30 cellular contexts compared by ENCODE assay signal in genomic region chr13:76552807-76553206, GRCh38.
"Had no signal": no experiment of that assay in that cellular context is flagged by ENCODE, and none has a peak within 500 bp of the region (broad histone marks: within the 10 kb centered on the region; RNA-seq: fewer than 3 reads in every experiment).

No MANE protein-coding gene starts in this region.

- H3K36me3 ChIP-seq: adrenal gland, breast epithelium, MG63, SJCRH30 had no signal

- H3K9me3 Mint-ChIP-seq: activated CD4-positive, alpha-beta T cell treated with anti-CD3 and anti-CD28 coated beads, Interleukin-2, amount 10 ng/mL, durations not matched to agents 7 days and 5 days; activated naive CD4-positive, alpha-beta T cell treated with anti-CD3 and anti-CD28 coated beads for 36 hours; activated T-cell treated with anti-CD3 and anti-CD28 coated beads, Interleukin-2, amount 50 U/mL, for 4 hours; activated T-helper 1 cell treated with anti-CD3 and anti-CD28 coated beads, Interleukin-12 subunit alpha, Interleukin-12 subunit beta, Interleukin-2, Interleukin-4 antibody, amounts not matched to agents 30 ng/mL and 10 ng/mL and 1 ng/mL, durations not matched to agents 14 hours and 24 hours and 36 hours had no signal

- H3K4me1 Mint-ChIP-seq: activated CD4-positive, alpha-beta T cell treated with anti-CD3 and anti-CD28 coated beads, Interleukin-2, amount 10 ng/mL, durations not matched to agents 7 days and 5 days had no signal

- H3K36me3 Mint-ChIP-seq: activated naive CD4-positive, alpha-beta T cell treated with anti-CD3 and anti-CD28 coated beads, Interleukin-2, amount 50 U/mL, for 72 hours had no signal

- FAIRE-seq: astrocyte, TTC549 had no signal

- H3K27ac ChIP-seq: adrenal gland, body of pancreas, breast epithelium, SJCRH30, SK-N-MC had no signal

- H3K4me3 ChIP-seq: adrenal gland, body of pancreas, breast epithelium, MG63, SJCRH30, SK-N-MC had no signal

- H3K4me3 Mint-ChIP-seq: activated CD4-positive, alpha-beta T cell treated with anti-CD3 and anti-CD28 coated beads, Interleukin-2, amount 10 ng/mL, durations not matched to agents 7 days and 5 days; activated CD8-positive, alpha-beta T cell treated with anti-CD3 and anti-CD28 coated beads, Interleukin-2, amount 10 ng/mL, durations not matched to agents 7 days and 5 days; activated naive CD4-positive, alpha-beta T cell treated with anti-CD3 and anti-CD28 coated beads for 36 hours; activated T-cell treated with anti-CD3 and anti-CD28 coated beads, Interleukin-2, amount 50 U/mL, for 4 hours; activated T-helper 1 cell treated with anti-CD3 and anti-CD28 coated beads, Interleukin-12 subunit alpha, Interleukin-12 subunit beta, Interleukin-2, Interleukin-4 antibody, amounts not matched to agents 30 ng/mL and 10 ng/mL and 1 ng/mL, durations not matched to agents 14 hours and 24 hours and 36 hours had no signal

- H3K27ac Mint-ChIP-seq: activated CD4-positive, alpha-beta T cell treated with anti-CD3 and anti-CD28 coated beads, Interleukin-2, amount 10 ng/mL, durations not matched to agents 7 days and 5 days; activated CD8-positive, alpha-beta T cell treated with anti-CD3 and anti-CD28 coated beads, Interleukin-2, amount 10 ng/mL, durations not matched to agents 7 days and 5 days; activated naive CD4-positive, alpha-beta T cell treated with anti-CD3 and anti-CD28 coated beads for 36 hours; activated naive CD4-positive, alpha-beta T cell treated with anti-CD3 and anti-CD28 coated beads, Interleukin-2, amount 50 U/mL, for 72 hours; activated T-helper 1 cell treated with anti-CD3 and anti-CD28 coated beads, Interleukin-12 subunit alpha, Interleukin-12 subunit beta, Interleukin-2, Interleukin-4 antibody, amounts not matched to agents 30 ng/mL and 10 ng/mL and 1 ng/mL, durations not matched to agents 14 hours and 24 hours and 36 hours had no signal

- DNase-seq: activated CD4-positive, alpha-beta T cell treated with anti-CD3 and anti-CD28 coated beads, Interleukin-2, amount 10 ng/mL, durations not matched to agents 7 days and 5 days; activated CD4-positive, alpha-beta T cell treated with anti-CD3 and anti-CD28 coated beads, Interleukin-2, amount 50 U/mL, for 48 hours; activated CD8-positive, alpha-beta T cell treated with anti-CD3 and anti-CD28 coated beads, Interleukin-2, amount 10 ng/mL, durations not matched to agents 7 days and 5 days; activated gamma-delta T cell treated with Interleukin-2 at 50 U/mL for 16 hours; activated naive CD4-positive, alpha-beta T cell treated with anti-CD3 and anti-CD28 coated beads for 36 hours; activated T-cell treated with anti-CD3 and anti-CD28 coated beads for 4 hours; activated T-cell treated with anti-CD3 and anti-CD28 coated beads, Interleukin-2, amount 50 U/mL, for 4 hours; adrenal gland; body of pancreas; central memory CD4-positive, alpha-beta T cell; Kasumi-1; KG1; MG63; NCI-H1048; NCI-H1105 treated with DMSO at 0.1 percent for 48 hours; NCI-H1436; NCI-H1694; NCI-H1930; NCI-H2081 treated with DMSO at 0.1 percent for 48 hours; NCI-H345; NCI-H524 treated with DMSO at 0.1 percent for 48 hours; SHP77; SJCRH30 had no signal

- H3K27me3 ChIP-seq: adrenal gland, body of pancreas, breast epithelium, MG63, SJCRH30 had no signal

- ATAC-seq: activated CD8-positive, alpha-beta T cell treated with anti-CD3 and anti-CD28 coated beads, Interleukin-2, amount 10 ng/mL, durations not matched to agents 7 days and 5 days; activated naive CD4-positive, alpha-beta T cell treated with anti-CD3 and anti-CD28 coated beads, Interleukin-2, amount 50 U/mL, for 72 hours; activated T-cell treated with anti-CD3 and anti-CD28 coated beads, Interleukin-2, amount 50 U/mL, for 4 hours; body of pancreas; Panc1 had no signal

- H3K4me1 ChIP-seq: adrenal gland, body of pancreas, breast epithelium, SJCRH30 had no signal
